Comparison of ENCODE assay signal across 24 cellular contexts in the genomic region with DNA sequence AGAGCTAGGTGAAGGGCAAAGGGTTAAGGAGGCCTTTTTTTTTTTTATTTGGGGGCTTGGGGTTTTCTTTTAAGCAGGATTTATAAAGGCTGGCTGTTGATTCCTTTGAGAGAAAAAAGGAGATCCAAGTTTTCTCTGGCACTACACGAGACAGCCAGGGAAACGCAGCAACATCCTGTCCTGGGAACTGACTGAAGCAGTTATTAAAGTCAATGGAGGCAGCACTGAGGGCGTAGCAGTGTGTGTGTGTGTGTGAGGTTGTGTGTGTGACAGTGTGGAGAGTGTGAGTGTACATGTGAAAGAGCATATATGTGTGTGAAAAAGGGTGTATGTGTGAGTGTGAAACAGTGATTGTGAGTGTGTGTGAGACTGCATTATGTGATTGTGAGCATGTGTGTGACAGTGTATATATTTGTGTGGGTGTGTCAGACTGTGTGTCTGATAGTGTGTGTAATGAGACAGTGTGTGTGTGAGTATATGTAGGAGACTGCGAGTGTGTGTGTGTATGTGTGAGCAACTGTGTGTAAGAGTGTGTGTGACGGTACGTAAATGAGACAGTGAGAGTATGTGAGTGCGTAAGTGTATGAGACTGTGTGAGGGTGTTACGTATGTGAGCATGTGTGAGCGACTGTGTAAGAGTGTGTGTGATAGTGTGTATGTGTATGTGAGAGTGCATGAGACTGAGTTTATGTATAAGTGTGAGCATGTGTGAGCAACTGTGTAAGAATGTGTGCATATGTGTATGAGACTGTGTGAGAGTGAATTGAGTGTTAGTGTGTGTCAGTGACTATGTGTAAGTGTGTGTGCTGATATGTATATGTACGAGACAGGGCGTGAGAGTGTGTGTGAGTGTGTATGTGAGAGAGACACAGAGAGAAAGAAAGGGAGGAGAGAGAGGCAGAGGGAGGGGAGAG.
A peak's percentile ranks its signal among the peaks of the same experiment; 100 is the strongest.
DNase-seq lines count a peak whose midpoint lies in the region; ATAC-seq and TF ChIP-seq lines count a peak whose summit lies in the region.
"Had no signal": no experiment of that assay in that cellular context is flagged by ENCODE, and none has a peak within 500 bp of the region (broad histone marks: within the 10 kb centered on the region; RNA-seq: fewer than 3 reads in every experiment).

No MANE protein-coding gene starts in this region.

- no peak for ATAC-seq in activated CD8-positive, alpha-beta memory T cell treated with anti-CD3 and anti-CD28 coated beads, Interleukin-2, amount 10 ng/mL, durations not matched to agents 7 days and 5 days
- peak; percentile 18 for ATAC-seq in activated CD8-positive, alpha-beta T cell treated with anti-CD3 and anti-CD28 coated beads for 36 hours
- ATAC-seq in GM21737 (IDR thresholded peaks at IDR 0.05; ENCODE audit: unreplicated experiment), result no peak
- ATAC-seq: pancreas had no signal

- H3K4me3 ChIP-seq in right atrium auricular region (no peak overlapping the region), stomach (no peak overlapping the region)
- H3K4me3 ChIP-seq: HAP-1, pancreas had no signal

- POLR2A ChIA-PET in activated CD8-positive, alpha-beta T cell treated with anti-CD3 and anti-CD28 coated beads for 36 hours (lab: Charles Lee), result interaction anchor here (0.6 kb wide), 1 partner anchor 168 kb away, joined by 3 read pairs; no protein-coding TSS in a partner anchor

- TF ChIP-seq EP300 in stomach (IDR thresholded peaks at IDR 0.05), result no peak

- H3K4me1 ChIP-seq in right atrium auricular region (peaks cover 0 to 4% of the 10 kb centered on the region in 2 donors), stomach (no peaks in the 10 kb centered on the region)
- H3K4me1 ChIP-seq: HAP-1, pancreas had no signal

- no peak overlapping the region for H3K27ac ChIP-seq in right atrium auricular region
- H3K27ac ChIP-seq in stomach, result peak overlapping the region in 3 of 5 donors; percentile 0 to 38 (median 7)
- H3K27ac ChIP-seq: pancreas had no signal

- peaks cover 2% of the 10 kb centered on the region for H3K4me1 Mint-ChIP-seq in activated CD8-positive, alpha-beta memory T cell treated with anti-CD3 and anti-CD28 coated beads, Interleukin-2, amount 10 ng/mL, durations not matched to agents 7 days and 5 days
- H3K4me1 Mint-ChIP-seq in activated CD8-positive, alpha-beta T cell treated with anti-CD3 and anti-CD28 coated beads for 36 hours (ENCODE audit: low read depth), result peaks cover 17% of the 10 kb centered on the region
- H3K4me1 Mint-ChIP-seq: naive B cell had no signal

- intact Hi-C loops in activated CD8-positive, alpha-beta T cell treated with anti-CD3 and anti-CD28 coated beads for 36 hours (cut with micrococcal nuclease), result no loop called here
- intact Hi-C loops in stomach (cut with DNase I; ENCODE audit: low total_unique reads), result no loop called here

- no peak for TF ChIP-seq CTCF in activated CD8-positive, alpha-beta T cell treated with anti-CD3 and anti-CD28 coated beads for 36 hours (IDR thresholded peaks at IDR 0.05)
- TF ChIP-seq CTCF in right atrium auricular region (IDR thresholded peaks at IDR 0.05) (no peak), stomach (IDR thresholded peaks at IDR 0.05) (no peak)

- H3K27me3 Mint-ChIP-seq in activated CD8-positive, alpha-beta memory T cell treated with anti-CD3 and anti-CD28 coated beads, Interleukin-2, amount 10 ng/mL, durations not matched to agents 7 days and 5 days, result peaks cover 5% of the 10 kb centered on the region
- no peaks in the 10 kb centered on the region for H3K27me3 Mint-ChIP-seq in activated CD8-positive, alpha-beta T cell treated with anti-CD3 and anti-CD28 coated beads for 36 hours
- H3K27me3 Mint-ChIP-seq: activated naive CD4-positive, alpha-beta T cell treated with anti-CD3 and anti-CD28 coated beads, Interleukin-2, amount 10 ng/mL, durations not matched to agents 7 days and 5 days; naive B cell; stimulated activated naive CD8-positive, alpha-beta T cell treated with anti-CD3 and anti-CD28 coated beads, Interleukin-15, Interleukin-2, amounts not matched to agents 100 ng/mL and 50 ng/mL, for 24 hours had no signal

- no peaks in the 10 kb centered on the region for H3K9me3 Mint-ChIP-seq in activated CD8-positive, alpha-beta memory T cell treated with anti-CD3 and anti-CD28 coated beads, Interleukin-2, amount 10 ng/mL, durations not matched to agents 7 days and 5 days (ENCODE audit: low read depth)
- H3K9me3 Mint-ChIP-seq in activated CD8-positive, alpha-beta T cell treated with anti-CD3 and anti-CD28 coated beads for 36 hours, result no peaks in the 10 kb centered on the region
- H3K9me3 Mint-ChIP-seq: activated naive CD4-positive, alpha-beta T cell treated with anti-CD3 and anti-CD28 coated beads, Interleukin-2, amount 10 ng/mL, durations not matched to agents 7 days and 5 days; naive B cell; stimulated activated naive CD8-positive, alpha-beta T cell treated with anti-CD3 and anti-CD28 coated beads, Interleukin-15, Interleukin-2, amounts not matched to agents 100 ng/mL and 50 ng/mL, for 24 hours had no signal

- H3K36me3 ChIP-seq in right atrium auricular region (no peaks in the 10 kb centered on the region), stomach (no peaks in the 10 kb centered on the region)
- H3K36me3 ChIP-seq: HAP-1, pancreas had no signal

- H3K27me3 ChIP-seq in right atrium auricular region, result no peaks in the 10 kb centered on the region
- H3K27me3 ChIP-seq in stomach, result no peaks in the 10 kb centered on the region
- H3K27me3 ChIP-seq: pancreas had no signal

- H3K36me3 Mint-ChIP-seq in activated CD8-positive, alpha-beta memory T cell treated with anti-CD3 and anti-CD28 coated beads, Interleukin-2, amount 10 ng/mL, durations not matched to agents 7 days and 5 days, result no peaks in the 10 kb centered on the region
- H3K36me3 Mint-ChIP-seq in activated CD8-positive, alpha-beta T cell treated with anti-CD3 and anti-CD28 coated beads for 36 hours (ENCODE audit: low read depth), result no peaks in the 10 kb centered on the region
- H3K36me3 Mint-ChIP-seq: naive B cell had no signal

- TF ChIP-seq POLR2A in stomach (IDR thresholded peaks at IDR 0.05), result no peak

- 75 to 85% (median 79%) methylated on average over 11 of the region's 11 CpGs for WGBS in stomach, 5 donors

- no peak overlapping the region for H3K27ac Mint-ChIP-seq in activated CD8-positive, alpha-beta memory T cell treated with anti-CD3 and anti-CD28 coated beads, Interleukin-2, amount 10 ng/mL, durations not matched to agents 7 days and 5 days
- H3K27ac Mint-ChIP-seq in activated CD8-positive, alpha-beta T cell treated with anti-CD3 and anti-CD28 coated beads for 36 hours, result no peak overlapping the region
- H3K27ac Mint-ChIP-seq: activated naive CD4-positive, alpha-beta T cell treated with anti-CD3 and anti-CD28 coated beads, Interleukin-2, amount 10 ng/mL, durations not matched to agents 7 days and 5 days; naive B cell; stimulated activated naive CD8-positive, alpha-beta T cell treated with anti-CD3 and anti-CD28 coated beads, Interleukin-15, Interleukin-2, amounts not matched to agents 100 ng/mL and 50 ng/mL, for 24 hours had no signal

- CTCF ChIA-PET in activated CD8-positive, alpha-beta memory T cell treated with anti-CD3 and anti-CD28 coated beads, Interleukin-2, amount 10 ng/mL, durations not matched to agents 7 days and 5 days (lab: Charles Lee), result no interaction called here
- CTCF ChIA-PET in activated CD8-positive, alpha-beta T cell treated with anti-CD3 and anti-CD28 coated beads for 36 hours (lab: Charles Lee), result no interaction called here

- H3K4me3 Mint-ChIP-seq in activated CD8-positive, alpha-beta memory T cell treated with anti-CD3 and anti-CD28 coated beads, Interleukin-2, amount 10 ng/mL, durations not matched to agents 7 days and 5 days, result no peak overlapping the region
- H3K4me3 Mint-ChIP-seq in activated CD8-positive, alpha-beta T cell treated with anti-CD3 and anti-CD28 coated beads for 36 hours, result no peak overlapping the region
- H3K4me3 Mint-ChIP-seq: activated naive CD4-positive, alpha-beta T cell treated with anti-CD3 and anti-CD28 coated beads, Interleukin-2, amount 10 ng/mL, durations not matched to agents 7 days and 5 days; naive B cell; stimulated activated naive CD8-positive, alpha-beta T cell treated with anti-CD3 and anti-CD28 coated beads, Interleukin-15, Interleukin-2, amounts not matched to agents 100 ng/mL and 50 ng/mL, for 24 hours had no signal

- H3K9me3 ChIP-seq in right atrium auricular region, result no peaks in the 10 kb centered on the region
- no peaks in the 10 kb centered on the region for H3K9me3 ChIP-seq in stomach
- H3K9me3 ChIP-seq: HAP-1, pancreas had no signal

- DNase-seq in activated CD8-positive, alpha-beta memory T cell treated with anti-CD3 and anti-CD28 coated beads for 24 hours, result peak; percentile 53
- DNase-seq in activated CD8-positive, alpha-beta memory T cell treated with anti-CD3 and anti-CD28 coated beads, Interleukin-2, amount 10 ng/mL, durations not matched to agents 7 days and 5 days, result no peak
- DNase-seq in activated CD8-positive, alpha-beta T cell treated with anti-CD3 and anti-CD28 coated beads for 36 hours, result no peak
- DNase-seq in right atrium auricular region (ENCODE audit: low spot score), result peak; percentile 59
- no peak for DNase-seq in stomach
- DNase-seq in NCI-H526 (lab: John Stamatoyannopoulos, UW), result no peak
- no peak for DNase-seq in NK-92 (lab: John Stamatoyannopoulos, UW; ENCODE audit: unreplicated experiment)
- DNase-seq: 8988T; activated T-cell treated with anti-CD3 and anti-CD28 coated beads, Interleukin-2, amount 50 U/mL, for 48 hours; AML-193; anterior cingulate cortex; central memory CD4-positive, alpha-beta T cell; DMS79; mammary epithelial cell; naive B cell; NCI-H1417; NCI-H510A treated with DMSO at 0.1 percent for 48 hours; pancreas; SHP77; stimulated activated CD4-positive, alpha-beta T cell treated with anti-CD3 and anti-CD28 coated beads, Interleukin-1b, Interleukin-23, amount 100 ng/mL, for 48 hours had no signal

Comparison
In these comparisons a context has a peak if more than half of its experiments do, and no peak if none do; other contexts are left out.
1. DNase-seq: peak in activated CD8-positive, alpha-beta memory T cell treated with anti-CD3 and anti-CD28 coated beads for 24 hours (single experiment) and right atrium auricular region (single experiment); none in activated CD8-positive, alpha-beta memory T cell treated with anti-CD3 and anti-CD28 coated beads, Interleukin-2, amount 10 ng/mL, durations not matched to agents 7 days and 5 days (single experiment), activated CD8-positive, alpha-beta T cell treated with anti-CD3 and anti-CD28 coated beads for 36 hours (single experiment), stomach (single experiment), NCI-H526 (0 of 2) and NK-92 (single experiment).
2. H3K27ac ChIP-seq: peak in stomach (3 of 5); none in right atrium auricular region (0 of 2).